Comparison of ENCODE assay signal across 25 cellular contexts in genomic region chr5:81708889-81709288, GRCh38.
DNase-seq lines count a peak whose midpoint lies in the region; ATAC-seq and TF ChIP-seq lines count a peak whose summit lies in the region.
"Had no signal": no experiment of that assay in that cellular context is flagged by ENCODE, and none has a peak within 500 bp of the region (broad histone marks: within the 10 kb centered on the region; RNA-seq: fewer than 3 reads in every experiment).

No MANE protein-coding gene starts in this region.

- H3K27ac ChIP-seq in DND-41 (ENCODE audit: low read length) (0 out of 2 replicates have a peak overlapping the region, but pooled peaks have one; percentile 24), iPS-18a (ENCODE audit: low read length) (no peak overlapping the region)
- H3K27ac ChIP-seq: 22Rv1, BLaER1, HL-60, RWPE1, SK-N-MC had no signal

- H2AFZ ChIP-seq in DND-41 (ENCODE audit: low read depth, low read length): no peak overlapping the region

- H3K27me3 ChIP-seq in DND-41 (ENCODE audit: insufficient read depth, low read length, poor library complexity) (no peaks in the 10 kb centered on the region), iPS-18a (ENCODE audit: control insufficient read depth, insufficient read depth, low read length) (no peaks in the 10 kb centered on the region)
- H3K27me3 ChIP-seq: BLaER1, MG63 had no signal

- peaks cover 57% of the 10 kb centered on the region; the same call in 1 of the 2 replicates for H4K20me1 ChIP-seq in DND-41 (ENCODE audit: insufficient read depth, low read length)

- peaks cover 8% of the 10 kb centered on the region; the same call in 1 of the 2 replicates for H3K4me1 ChIP-seq in DND-41 (ENCODE audit: insufficient read depth, low read length)
- H3K4me1 ChIP-seq in iPS-18a (ENCODE audit: control insufficient read depth, low read depth, low read length): peaks cover 11% of the 10 kb centered on the region
- H3K4me1 ChIP-seq: BLaER1 had no signal

- peak; percentile 32 for DNase-seq in DMS53 (lab: John Stamatoyannopoulos, UW)
- no peak for DNase-seq in DMS53 treated with DMSO at 0.1 percent for 48 hours (lab: John Stamatoyannopoulos, UW; ENCODE audit: unreplicated experiment)
- DNase-seq in DND-41: no peak
- peak; percentile 59 for DNase-seq in NCI-H69 (lab: John Stamatoyannopoulos, UW)
- DNase-seq: ACHN; Caco-2; CD4-positive, alpha-beta T cell; GDM1; MG63; NCI-H1048; NCI-H1436 treated with DMSO at 0.1 percent for 48 hours; NCI-H2029 treated with DMSO at 0.1 percent for 48 hours; SHP77 treated with DMSO at 0.1 percent for 48 hours; T-helper 2 cell had no signal

- H3K36me3 ChIP-seq in DND-41 (ENCODE audit: insufficient read depth, low read length): peaks cover 48% of the 10 kb centered on the region
- no peaks in the 10 kb centered on the region for H3K36me3 ChIP-seq in iPS-18a (ENCODE audit: control insufficient read depth, low read depth, low read length)
- H3K36me3 ChIP-seq: MG63 had no signal

- no peak for ATAC-seq in DND-41 (ENCODE audit: insufficient read depth, low read depth)
- no peak for ATAC-seq in HG03565 (IDR thresholded peaks at IDR 0.05; ENCODE audit: unreplicated experiment)
- ATAC-seq in HG03108 (IDR thresholded peaks at IDR 0.05; ENCODE audit: unreplicated experiment): no peak
- ATAC-seq in GM21576 (IDR thresholded peaks at IDR 0.05; ENCODE audit: unreplicated experiment): no peak
- ATAC-seq: HepG2, K562 had no signal

- H3K9me3 ChIP-seq in DND-41 (ENCODE audit: insufficient read depth, low read length, severe bottlenecking) (no peaks in the 10 kb centered on the region), iPS-18a (ENCODE audit: control insufficient read depth, low read depth, low read length) (no peaks in the 10 kb centered on the region)
- H3K9me3 ChIP-seq: Caco-2, MG63 had no signal

- H3K79me2 ChIP-seq in DND-41 (ENCODE audit: insufficient read depth, low read length): peaks cover 99% of the 10 kb centered on the region

- H3K9ac ChIP-seq in DND-41 (ENCODE audit: low read depth, low read length) (no peak overlapping the region), iPS-18a (ENCODE audit: low read length) (peak overlapping the region; percentile 11)
- H3K9ac ChIP-seq: BLaER1 had no signal

- H3K4me3 ChIP-seq in DND-41 (ENCODE audit: low read depth in 1 of 2, low read length in 2 of 2) (no peak overlapping the region), iPS-18a (ENCODE audit: low read length) (no peak overlapping the region)
- H3K4me3 ChIP-seq: BLaER1, K562, MG63, SK-N-MC had no signal

- no peak for TF ChIP-seq CTCF in DND-41 (IDR thresholded peaks at IDR 0.05; ENCODE audit: borderline replicate concordance, extremely low read depth, low read length, poor library complexity, severe bottlenecking)

- no peak overlapping the region for H3K4me2 ChIP-seq in DND-41 (ENCODE audit: insufficient read depth, low read length)
- H3K4me2 ChIP-seq: BLaER1 had no signal

Comparison
In these comparisons a context has a peak if more than half of its experiments do, and no peak if none do; other contexts are left out.
1. DNase-seq: peak in DMS53 (single experiment) and NCI-H69 (single experiment); none in DMS53 treated with DMSO at 0.1 percent for 48 hours (single experiment) and DND-41 (single experiment).